ENCODE assay signal across 1 cellular context in the genomic region with DNA sequence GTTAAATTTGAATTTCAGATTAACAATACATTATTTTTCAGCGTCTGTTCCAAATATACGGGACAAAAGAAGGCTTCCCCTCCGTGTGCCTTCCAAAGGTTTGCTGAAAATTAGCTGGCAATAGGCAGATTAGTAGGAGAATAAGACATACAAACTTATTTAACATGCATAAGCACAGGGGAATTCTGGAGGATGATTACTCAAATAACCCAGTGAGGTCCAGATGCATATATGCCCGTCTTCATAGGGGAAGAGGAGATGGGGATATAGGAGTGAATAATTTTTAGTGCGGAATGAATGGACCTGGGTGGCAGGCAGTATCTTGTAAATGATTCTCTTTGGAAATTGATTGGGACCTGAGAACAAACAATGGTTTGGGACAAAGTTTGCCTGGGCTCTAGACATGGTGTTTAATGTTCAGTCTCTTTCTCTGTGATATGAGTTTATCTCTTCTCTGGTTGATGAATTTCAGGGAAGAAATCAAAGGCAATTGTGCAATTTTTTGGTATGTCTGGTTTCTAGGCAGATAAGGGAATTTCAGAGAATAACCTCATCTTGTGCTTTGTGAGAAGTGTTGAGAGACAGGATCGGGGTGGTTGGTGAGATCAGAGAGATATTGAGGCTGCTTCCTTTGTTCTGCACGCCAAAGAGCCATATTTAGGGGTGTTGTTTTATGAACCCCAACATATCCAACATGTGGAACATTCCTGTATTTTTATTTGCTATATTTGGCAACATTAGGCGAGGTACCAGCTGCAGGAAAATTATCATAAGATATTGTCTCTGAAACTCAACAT.
TF ChIP-seq lines count a peak whose summit lies in the region.

No MANE protein-coding gene starts in this region.

TF ChIP-seq in A549, 52 proteins besides CTCF, POLR2A, EP300 and RAD21 (continued from another document):
- no peak for TF ChIP-seq MYC (IDR thresholded peaks at IDR 0.05; ENCODE audit: borderline replicate concordance, low read length)
- peak; percentile 37; the same call in 2 of the 3 replicates for TF ChIP-seq SMC3 (IDR thresholded peaks at IDR 0.05)
- TF ChIP-seq HEYL (CRISPR knock-in tag; IDR thresholded peaks at IDR 0.05): no peak
- TF ChIP-seq, protein P1, sequence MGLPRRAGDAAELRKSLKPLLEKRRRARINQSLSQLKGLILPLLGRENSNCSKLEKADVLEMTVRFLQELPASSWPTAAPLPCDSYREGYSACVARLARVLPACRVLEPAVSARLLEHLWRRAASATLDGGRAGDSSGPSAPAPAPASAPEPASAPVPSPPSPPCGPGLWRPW (IDR thresholded peaks at IDR 0.05): peak; percentile 95
- TF ChIP-seq NFE2L2 (conservative IDR thresholded peaks at IDR 0.05; ENCODE audit: low read length): no peak; the same call in 1 of the 2 replicates
- no peak for TF ChIP-seq EHMT2 (IDR thresholded peaks at IDR 0.05; ENCODE audit: low read depth)
- no peak for TF ChIP-seq KDM1A (IDR thresholded peaks at IDR 0.05; ENCODE audit: low read depth)
- TF ChIP-seq BHLHE40 (IDR thresholded peaks at IDR 0.05; ENCODE audit: low read depth, low read length): no peak
- no peak for TF ChIP-seq RNF2 (IDR thresholded peaks at IDR 0.05; ENCODE audit: borderline replicate concordance, low read depth)
- no peak for TF ChIP-seq TP53 (CRISPR knock-in tag; IDR thresholded peaks at IDR 0.05)
- TF ChIP-seq, protein P2, sequence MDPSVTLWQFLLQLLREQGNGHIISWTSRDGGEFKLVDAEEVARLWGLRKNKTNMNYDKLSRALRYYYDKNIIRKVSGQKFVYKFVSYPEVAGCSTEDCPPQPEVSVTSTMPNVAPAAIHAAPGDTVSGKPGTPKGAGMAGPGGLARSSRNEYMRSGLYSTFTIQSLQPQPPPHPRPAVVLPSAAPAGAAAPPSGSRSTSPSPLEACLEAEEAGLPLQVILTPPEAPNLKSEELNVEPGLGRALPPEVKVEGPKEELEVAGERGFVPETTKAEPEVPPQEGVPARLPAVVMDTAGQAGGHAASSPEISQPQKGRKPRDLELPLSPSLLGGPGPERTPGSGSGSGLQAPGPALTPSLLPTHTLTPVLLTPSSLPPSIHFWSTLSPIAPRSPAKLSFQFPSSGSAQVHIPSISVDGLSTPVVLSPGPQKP (IDR thresholded peaks at IDR 0.05; ENCODE audit: low read depth, low read length): no peak
- no peak for TF ChIP-seq HOXB5 (CRISPR knock-in tag; IDR thresholded peaks at IDR 0.05)
- TF ChIP-seq JUN (IDR thresholded peaks at IDR 0.05): peak; percentile 92 to 95; a peak in 4 of 5 replicates
- TF ChIP-seq ESRRA (IDR thresholded peaks at IDR 0.05; ENCODE audit: borderline replicate concordance, low read length): no peak
- TF ChIP-seq RCOR1 (IDR thresholded peaks at IDR 0.05; ENCODE audit: low read depth, low read length): no peak
- TF ChIP-seq, protein P3, sequence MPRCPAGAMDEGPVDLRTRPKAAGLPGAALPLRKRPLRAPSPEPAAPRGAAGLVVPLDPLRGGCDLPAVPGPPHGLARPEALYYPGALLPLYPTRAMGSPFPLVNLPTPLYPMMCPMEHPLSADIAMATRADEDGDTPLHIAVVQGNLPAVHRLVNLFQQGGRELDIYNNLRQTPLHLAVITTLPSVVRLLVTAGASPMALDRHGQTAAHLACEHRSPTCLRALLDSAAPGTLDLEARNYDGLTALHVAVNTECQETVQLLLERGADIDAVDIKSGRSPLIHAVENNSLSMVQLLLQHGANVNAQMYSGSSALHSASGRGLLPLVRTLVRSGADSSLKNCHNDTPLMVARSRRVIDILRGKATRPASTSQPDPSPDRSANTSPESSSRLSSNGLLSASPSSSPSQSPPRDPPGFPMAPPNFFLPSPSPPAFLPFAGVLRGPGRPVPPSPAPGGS (IDR thresholded peaks at IDR 0.05): peak; percentile 89
- TF ChIP-seq POLR2AphosphoS2 (conservative IDR thresholded peaks at IDR 0.05; ENCODE audit: low read length): no peak
- no peak for TF ChIP-seq MAZ (IDR thresholded peaks at IDR 0.05; ENCODE audit: borderline replicate concordance, low read depth, low read length)
- no peak for TF ChIP-seq HDAC2 (IDR thresholded peaks at IDR 0.05)
- no peak for TF ChIP-seq CHD4 (IDR thresholded peaks at IDR 0.05; ENCODE audit: borderline replicate concordance)
- TF ChIP-seq MAFK (IDR thresholded peaks at IDR 0.05; ENCODE audit: partially characterized antibody): no peak
- no peak for TF ChIP-seq PHF8 (IDR thresholded peaks at IDR 0.05; ENCODE audit: borderline replicate concordance, low read depth)
- TF ChIP-seq GATA3 (IDR thresholded peaks at IDR 0.05; ENCODE audit: borderline replicate concordance): peak; percentile 92
- TF ChIP-seq ZNF302 (CRISPR knock-in tag; IDR thresholded peaks at IDR 0.05): no peak
- TF ChIP-seq CHD2 (IDR thresholded peaks at IDR 0.05; ENCODE audit: low read length, partially characterized antibody): no peak
- TF ChIP-seq, protein P4, sequence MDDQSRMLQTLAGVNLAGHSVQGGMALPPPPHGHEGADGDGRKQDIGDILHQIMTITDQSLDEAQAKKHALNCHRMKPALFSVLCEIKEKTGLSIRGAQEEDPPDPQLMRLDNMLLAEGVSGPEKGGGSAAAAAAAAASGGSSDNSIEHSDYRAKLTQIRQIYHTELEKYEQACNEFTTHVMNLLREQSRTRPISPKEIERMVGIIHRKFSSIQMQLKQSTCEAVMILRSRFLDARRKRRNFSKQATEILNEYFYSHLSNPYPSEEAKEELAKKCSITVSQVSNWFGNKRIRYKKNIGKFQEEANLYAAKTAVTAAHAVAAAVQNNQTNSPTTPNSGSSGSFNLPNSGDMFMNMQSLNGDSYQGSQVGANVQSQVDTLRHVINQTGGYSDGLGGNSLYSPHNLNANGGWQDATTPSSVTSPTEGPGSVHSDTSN (IDR thresholded peaks at IDR 0.05): no peak
